Comparison of ENCODE assay signal across 1 cellular context in the genomic region with DNA sequence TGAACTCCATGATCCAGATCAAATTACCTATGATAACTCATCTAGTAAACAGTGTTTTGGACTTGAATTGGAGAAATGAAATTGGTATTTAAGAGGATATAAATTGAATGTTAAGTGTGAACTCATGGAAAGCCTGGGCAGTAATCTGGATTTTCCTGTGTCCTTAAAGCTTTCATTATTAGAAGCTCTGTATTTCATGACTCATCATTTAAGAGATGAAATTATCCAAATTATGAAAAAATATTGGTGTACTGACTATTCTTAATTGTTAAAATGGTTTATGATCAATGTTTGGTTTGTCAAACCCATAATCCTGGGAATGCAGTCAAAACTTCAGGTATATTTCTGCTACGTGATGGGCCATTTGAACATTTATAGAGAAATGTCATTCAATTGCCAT.
TF ChIP-seq lines count a peak whose summit lies in the region.

No MANE protein-coding gene starts in this region.

TF ChIP-seq in HepG2, 621 proteins besides CTCF, POLR2A, EP300 and RAD21:
- TF ChIP-seq, protein P1, sequence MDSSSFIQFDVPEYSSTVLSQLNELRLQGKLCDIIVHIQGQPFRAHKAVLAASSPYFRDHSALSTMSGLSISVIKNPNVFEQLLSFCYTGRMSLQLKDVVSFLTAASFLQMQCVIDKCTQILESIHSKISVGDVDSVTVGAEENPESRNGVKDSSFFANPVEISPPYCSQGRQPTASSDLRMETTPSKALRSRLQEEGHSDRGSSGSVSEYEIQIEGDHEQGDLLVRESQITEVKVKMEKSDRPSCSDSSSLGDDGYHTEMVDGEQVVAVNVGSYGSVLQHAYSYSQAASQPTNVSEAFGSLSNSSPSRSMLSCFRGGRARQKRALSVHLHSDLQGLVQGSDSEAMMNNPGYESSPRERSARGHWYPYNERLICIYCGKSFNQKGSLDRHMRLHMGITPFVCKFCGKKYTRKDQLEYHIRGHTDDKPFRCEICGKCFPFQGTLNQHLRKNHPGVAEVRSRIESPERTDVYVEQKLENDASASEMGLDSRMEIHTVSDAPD (CRISPR knock-in tag; IDR thresholded peaks at IDR 0.05), result no peak
- TF ChIP-seq, protein P2, sequence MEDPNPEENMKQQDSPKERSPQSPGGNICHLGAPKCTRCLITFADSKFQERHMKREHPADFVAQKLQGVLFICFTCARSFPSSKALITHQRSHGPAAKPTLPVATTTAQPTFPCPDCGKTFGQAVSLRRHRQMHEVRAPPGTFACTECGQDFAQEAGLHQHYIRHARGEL (CRISPR knock-in tag; IDR thresholded peaks at IDR 0.05), result no peak
- TF ChIP-seq MAFK (conservative IDR thresholded peaks at IDR 0.05 in 1 of 2, IDR thresholded peaks at IDR 0.05 in 1 of 2; ENCODE audit: low read length in 2 of 2) (peak; percentile 63 to 74; a peak in 3 of 4 replicates), ZNF83 (CRISPR knock-in tag; IDR thresholded peaks at IDR 0.05; ENCODE audit: borderline replicate concordance) (no peak), HDAC6 (IDR thresholded peaks at IDR 0.05; ENCODE audit: low read depth, low read length) (no peak), TOE1 (CRISPR knock-in tag; IDR thresholded peaks at IDR 0.05) (no peak), ZNF274 (CRISPR knock-in tag; IDR thresholded peaks at IDR 0.05) (no peak), BRD4 (CRISPR knock-in tag; IDR thresholded peaks at IDR 0.05) (no peak), RARG (CRISPR knock-in tag; IDR thresholded peaks at IDR 0.05; ENCODE audit: low read depth) (no peak), ZNF333 (CRISPR knock-in tag; IDR thresholded peaks at IDR 0.05; ENCODE audit: borderline replicate concordance) (no peak), FOXP1 (IDR thresholded peaks at IDR 0.05) (no peak), FOXP1 (CRISPR knock-in tag; IDR thresholded peaks at IDR 0.05) (no peak), ZNF496 (CRISPR knock-in tag; IDR thresholded peaks at IDR 0.05; ENCODE audit: insufficient replicate concordance) (no peak), NFE2L2 (IDR thresholded peaks at IDR 0.05; ENCODE audit: low read length) (peak; percentile 27; the same call in 1 of the 2 replicates), ZNF430 (CRISPR knock-in tag; IDR thresholded peaks at IDR 0.05) (no peak), TARDBP (CRISPR knock-in tag; IDR thresholded peaks at IDR 0.05) (no peak), PHB2 (IDR thresholded peaks at IDR 0.05; ENCODE audit: partially characterized antibody) (no peak), SIX4 (CRISPR knock-in tag; IDR thresholded peaks at IDR 0.05) (no peak), MAFF (IDR thresholded peaks at IDR 0.05; ENCODE audit: low read depth, low read length) (peak; percentile 76; the same call in 1 of the 2 replicates)
- TF ChIP-seq, protein P3, sequence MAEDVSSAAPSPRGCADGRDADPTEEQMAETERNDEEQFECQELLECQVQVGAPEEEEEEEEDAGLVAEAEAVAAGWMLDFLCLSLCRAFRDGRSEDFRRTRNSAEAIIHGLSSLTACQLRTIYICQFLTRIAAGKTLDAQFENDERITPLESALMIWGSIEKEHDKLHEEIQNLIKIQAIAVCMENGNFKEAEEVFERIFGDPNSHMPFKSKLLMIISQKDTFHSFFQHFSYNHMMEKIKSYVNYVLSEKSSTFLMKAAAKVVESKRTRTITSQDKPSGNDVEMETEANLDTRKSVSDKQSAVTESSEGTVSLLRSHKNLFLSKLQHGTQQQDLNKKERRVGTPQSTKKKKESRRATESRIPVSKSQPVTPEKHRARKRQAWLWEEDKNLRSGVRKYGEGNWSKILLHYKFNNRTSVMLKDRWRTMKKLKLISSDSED (CRISPR knock-in tag; IDR thresholded peaks at IDR 0.05), result no peak
- TF ChIP-seq, protein P4, sequence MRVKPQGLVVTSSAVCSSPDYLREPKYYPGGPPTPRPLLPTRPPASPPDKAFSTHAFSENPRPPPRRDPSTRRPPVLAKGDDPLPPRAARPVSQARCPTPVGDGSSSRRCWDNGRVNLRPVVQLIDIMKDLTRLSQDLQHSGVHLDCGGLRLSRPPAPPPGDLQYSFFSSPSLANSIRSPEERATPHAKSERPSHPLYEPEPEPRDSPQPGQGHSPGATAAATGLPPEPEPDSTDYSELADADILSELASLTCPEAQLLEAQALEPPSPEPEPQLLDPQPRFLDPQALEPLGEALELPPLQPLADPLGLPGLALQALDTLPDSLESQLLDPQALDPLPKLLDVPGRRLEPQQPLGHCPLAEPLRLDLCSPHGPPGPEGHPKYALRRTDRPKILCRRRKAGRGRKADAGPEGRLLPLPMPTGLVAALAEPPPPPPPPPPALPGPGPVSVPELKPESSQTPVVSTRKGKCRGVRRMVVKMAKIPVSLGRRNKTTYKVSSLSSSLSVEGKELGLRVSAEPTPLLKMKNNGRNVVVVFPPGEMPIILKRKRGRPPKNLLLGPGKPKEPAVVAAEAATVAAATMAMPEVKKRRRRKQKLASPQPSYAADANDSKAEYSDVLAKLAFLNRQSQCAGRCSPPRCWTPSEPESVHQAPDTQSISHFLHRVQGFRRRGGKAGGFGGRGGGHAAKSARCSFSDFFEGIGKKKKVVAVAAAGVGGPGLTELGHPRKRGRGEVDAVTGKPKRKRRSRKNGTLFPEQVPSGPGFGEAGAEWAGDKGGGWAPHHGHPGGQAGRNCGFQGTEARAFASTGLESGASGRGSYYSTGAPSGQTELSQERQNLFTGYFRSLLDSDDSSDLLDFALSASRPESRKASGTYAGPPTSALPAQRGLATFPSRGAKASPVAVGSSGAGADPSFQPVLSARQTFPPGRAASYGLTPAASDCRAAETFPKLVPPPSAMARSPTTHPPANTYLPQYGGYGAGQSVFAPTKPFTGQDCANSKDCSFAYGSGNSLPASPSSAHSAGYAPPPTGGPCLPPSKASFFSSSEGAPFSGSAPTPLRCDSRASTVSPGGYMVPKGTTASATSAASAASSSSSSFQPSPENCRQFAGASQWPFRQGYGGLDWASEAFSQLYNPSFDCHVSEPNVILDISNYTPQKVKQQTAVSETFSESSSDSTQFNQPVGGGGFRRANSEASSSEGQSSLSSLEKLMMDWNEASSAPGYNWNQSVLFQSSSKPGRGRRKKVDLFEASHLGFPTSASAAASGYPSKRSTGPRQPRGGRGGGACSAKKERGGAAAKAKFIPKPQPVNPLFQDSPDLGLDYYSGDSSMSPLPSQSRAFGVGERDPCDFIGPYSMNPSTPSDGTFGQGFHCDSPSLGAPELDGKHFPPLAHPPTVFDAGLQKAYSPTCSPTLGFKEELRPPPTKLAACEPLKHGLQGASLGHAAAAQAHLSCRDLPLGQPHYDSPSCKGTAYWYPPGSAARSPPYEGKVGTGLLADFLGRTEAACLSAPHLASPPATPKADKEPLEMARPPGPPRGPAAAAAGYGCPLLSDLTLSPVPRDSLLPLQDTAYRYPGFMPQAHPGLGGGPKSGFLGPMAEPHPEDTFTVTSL (CRISPR knock-in tag; IDR thresholded peaks at IDR 0.05; ENCODE audit: borderline replicate concordance), result no peak
- TF ChIP-seq, protein P5, sequence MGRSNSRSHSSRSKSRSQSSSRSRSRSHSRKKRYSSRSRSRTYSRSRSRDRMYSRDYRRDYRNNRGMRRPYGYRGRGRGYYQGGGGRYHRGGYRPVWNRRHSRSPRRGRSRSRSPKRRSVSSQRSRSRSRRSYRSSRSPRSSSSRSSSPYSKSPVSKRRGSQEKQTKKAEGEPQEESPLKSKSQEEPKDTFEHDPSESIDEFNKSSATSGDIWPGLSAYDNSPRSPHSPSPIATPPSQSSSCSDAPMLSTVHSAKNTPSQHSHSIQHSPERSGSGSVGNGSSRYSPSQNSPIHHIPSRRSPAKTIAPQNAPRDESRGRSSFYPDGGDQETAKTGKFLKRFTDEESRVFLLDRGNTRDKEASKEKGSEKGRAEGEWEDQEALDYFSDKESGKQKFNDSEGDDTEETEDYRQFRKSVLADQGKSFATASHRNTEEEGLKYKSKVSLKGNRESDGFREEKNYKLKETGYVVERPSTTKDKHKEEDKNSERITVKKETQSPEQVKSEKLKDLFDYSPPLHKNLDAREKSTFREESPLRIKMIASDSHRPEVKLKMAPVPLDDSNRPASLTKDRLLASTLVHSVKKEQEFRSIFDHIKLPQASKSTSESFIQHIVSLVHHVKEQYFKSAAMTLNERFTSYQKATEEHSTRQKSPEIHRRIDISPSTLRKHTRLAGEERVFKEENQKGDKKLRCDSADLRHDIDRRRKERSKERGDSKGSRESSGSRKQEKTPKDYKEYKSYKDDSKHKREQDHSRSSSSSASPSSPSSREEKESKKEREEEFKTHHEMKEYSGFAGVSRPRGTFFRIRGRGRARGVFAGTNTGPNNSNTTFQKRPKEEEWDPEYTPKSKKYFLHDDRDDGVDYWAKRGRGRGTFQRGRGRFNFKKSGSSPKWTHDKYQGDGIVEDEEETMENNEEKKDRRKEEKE (IDR thresholded peaks at IDR 0.05), result no peak
- TF ChIP-seq, protein P6, sequence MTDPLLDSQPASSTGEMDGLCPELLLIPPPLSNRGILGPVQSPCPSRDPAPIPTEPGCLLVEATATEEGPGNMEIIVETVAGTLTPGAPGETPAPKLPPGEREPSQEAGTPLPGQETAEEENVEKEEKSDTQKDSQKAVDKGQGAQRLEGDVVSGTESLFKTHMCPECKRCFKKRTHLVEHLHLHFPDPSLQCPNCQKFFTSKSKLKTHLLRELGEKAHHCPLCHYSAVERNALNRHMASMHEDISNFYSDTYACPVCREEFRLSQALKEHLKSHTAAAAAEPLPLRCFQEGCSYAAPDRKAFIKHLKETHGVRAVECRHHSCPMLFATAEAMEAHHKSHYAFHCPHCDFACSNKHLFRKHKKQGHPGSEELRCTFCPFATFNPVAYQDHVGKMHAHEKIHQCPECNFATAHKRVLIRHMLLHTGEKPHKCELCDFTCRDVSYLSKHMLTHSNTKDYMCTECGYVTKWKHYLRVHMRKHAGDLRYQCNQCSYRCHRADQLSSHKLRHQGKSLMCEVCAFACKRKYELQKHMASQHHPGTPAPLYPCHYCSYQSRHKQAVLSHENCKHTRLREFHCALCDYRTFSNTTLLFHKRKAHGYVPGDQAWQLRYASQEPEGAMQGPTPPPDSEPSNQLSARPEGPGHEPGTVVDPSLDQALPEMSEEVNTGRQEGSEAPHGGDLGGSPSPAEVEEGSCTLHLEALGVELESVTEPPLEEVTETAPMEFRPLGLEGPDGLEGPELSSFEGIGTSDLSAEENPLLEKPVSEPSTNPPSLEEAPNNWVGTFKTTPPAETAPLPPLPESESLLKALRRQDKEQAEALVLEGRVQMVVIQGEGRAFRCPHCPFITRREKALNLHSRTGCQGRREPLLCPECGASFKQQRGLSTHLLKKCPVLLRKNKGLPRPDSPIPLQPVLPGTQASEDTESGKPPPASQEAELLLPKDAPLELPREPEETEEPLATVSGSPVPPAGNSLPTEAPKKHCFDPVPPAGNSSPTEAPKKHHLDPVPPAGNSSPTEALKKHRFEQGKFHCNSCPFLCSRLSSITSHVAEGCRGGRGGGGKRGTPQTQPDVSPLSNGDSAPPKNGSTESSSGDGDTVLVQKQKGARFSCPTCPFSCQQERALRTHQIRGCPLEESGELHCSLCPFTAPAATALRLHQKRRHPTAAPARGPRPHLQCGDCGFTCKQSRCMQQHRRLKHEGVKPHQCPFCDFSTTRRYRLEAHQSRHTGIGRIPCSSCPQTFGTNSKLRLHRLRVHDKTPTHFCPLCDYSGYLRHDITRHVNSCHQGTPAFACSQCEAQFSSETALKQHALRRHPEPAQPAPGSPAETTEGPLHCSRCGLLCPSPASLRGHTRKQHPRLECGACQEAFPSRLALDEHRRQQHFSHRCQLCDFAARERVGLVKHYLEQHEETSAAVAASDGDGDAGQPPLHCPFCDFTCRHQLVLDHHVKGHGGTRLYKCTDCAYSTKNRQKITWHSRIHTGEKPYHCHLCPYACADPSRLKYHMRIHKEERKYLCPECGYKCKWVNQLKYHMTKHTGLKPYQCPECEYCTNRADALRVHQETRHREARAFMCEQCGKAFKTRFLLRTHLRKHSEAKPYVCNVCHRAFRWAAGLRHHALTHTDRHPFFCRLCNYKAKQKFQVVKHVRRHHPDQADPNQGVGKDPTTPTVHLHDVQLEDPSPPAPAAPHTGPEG (CRISPR knock-in tag; IDR thresholded peaks at IDR 0.05), result no peak
- TF ChIP-seq, protein P7, sequence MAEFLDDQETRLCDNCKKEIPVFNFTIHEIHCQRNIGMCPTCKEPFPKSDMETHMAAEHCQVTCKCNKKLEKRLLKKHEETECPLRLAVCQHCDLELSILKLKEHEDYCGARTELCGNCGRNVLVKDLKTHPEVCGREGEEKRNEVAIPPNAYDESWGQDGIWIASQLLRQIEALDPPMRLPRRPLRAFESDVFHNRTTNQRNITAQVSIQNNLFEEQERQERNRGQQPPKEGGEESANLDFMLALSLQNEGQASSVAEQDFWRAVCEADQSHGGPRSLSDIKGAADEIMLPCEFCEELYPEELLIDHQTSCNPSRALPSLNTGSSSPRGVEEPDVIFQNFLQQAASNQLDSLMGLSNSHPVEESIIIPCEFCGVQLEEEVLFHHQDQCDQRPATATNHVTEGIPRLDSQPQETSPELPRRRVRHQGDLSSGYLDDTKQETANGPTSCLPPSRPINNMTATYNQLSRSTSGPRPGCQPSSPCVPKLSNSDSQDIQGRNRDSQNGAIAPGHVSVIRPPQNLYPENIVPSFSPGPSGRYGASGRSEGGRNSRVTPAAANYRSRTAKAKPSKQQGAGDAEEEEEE (CRISPR knock-in tag; IDR thresholded peaks at IDR 0.05; ENCODE audit: borderline replicate concordance), result no peak
